Comparison of ENCODE assay signal across 2 cellular contexts in genomic region chr13:28747851-28748250, GRCh38.
TF ChIP-seq lines count a peak whose summit lies in the region.

No MANE protein-coding gene starts in this region.

TF ChIP-seq in liver, 16 proteins besides CTCF, POLR2A, EP300 and RAD21:
- TF ChIP-seq RXRA (IDR thresholded peaks at IDR 0.05) (peak; percentile 97), NR2F2 (IDR thresholded peaks at IDR 0.05) (peak; percentile 91), REST (IDR thresholded peaks at IDR 0.05) (peak; percentile 68), YY1 (IDR thresholded peaks at IDR 0.05) (peak; percentile 89), MAX (IDR thresholded peaks at IDR 0.05) (peak; percentile 71), FOXA2 (IDR thresholded peaks at IDR 0.05) (no peak), SP1 (IDR thresholded peaks at IDR 0.05) (peak; percentile 90), HNF4G (IDR thresholded peaks at IDR 0.05) (peak; percentile 72), ZBTB33 (IDR thresholded peaks at IDR 0.05) (peak; percentile 69), EGR1 (IDR thresholded peaks at IDR 0.05; ENCODE audit: low read depth in 2 of 2) (no peak), HNF4A (conservative IDR thresholded peaks at IDR 0.05) (peak; percentile 93), TAF1 (conservative IDR thresholded peaks at IDR 0.05) (no peak), JUND (IDR thresholded peaks at IDR 0.05) (peak; percentile 34 to 79), FOXA1 (IDR thresholded peaks at IDR 0.05) (no peak), GABPA (IDR thresholded peaks at IDR 0.05 in 1 of 2, conservative IDR thresholded peaks at IDR 0.05 in 1 of 2) (peak in 1 of 2 donors; percentile 22), ATF3 (IDR thresholded peaks at IDR 0.05) (peak; percentile 14)

TF ChIP-seq in HepG2, 621 proteins besides CTCF, POLR2A, EP300 and RAD21:
- TF ChIP-seq SPEN (CRISPR knock-in tag; IDR thresholded peaks at IDR 0.05; ENCODE audit: low read depth): no peak
- no peak for TF ChIP-seq DR1 (CRISPR knock-in tag; IDR thresholded peaks at IDR 0.05)
- TF ChIP-seq ZBTB43 (CRISPR knock-in tag; conservative IDR thresholded peaks at IDR 0.05): no peak
- no peak for TF ChIP-seq BRCA1 (CRISPR knock-in tag; IDR thresholded peaks at IDR 0.05)
- no peak for TF ChIP-seq IKZF5 (CRISPR knock-in tag; IDR thresholded peaks at IDR 0.05)
- TF ChIP-seq ZNF746 (CRISPR knock-in tag; IDR thresholded peaks at IDR 0.05): no peak
- TF ChIP-seq ZHX2 (IDR thresholded peaks at IDR 0.05; ENCODE audit: low read depth): no peak
- no peak for TF ChIP-seq ZHX2 (CRISPR knock-in tag; IDR thresholded peaks at IDR 0.05; ENCODE audit: borderline replicate concordance)
- TF ChIP-seq KLF13 (CRISPR knock-in tag; IDR thresholded peaks at IDR 0.05): no peak
- no peak for TF ChIP-seq ZNF580 (CRISPR knock-in tag; IDR thresholded peaks at IDR 0.05; ENCODE audit: borderline replicate concordance, low read depth)
- no peak for TF ChIP-seq ZNF143 (CRISPR knock-in tag; IDR thresholded peaks at IDR 0.05)
- no peak for TF ChIP-seq WIZ (CRISPR knock-in tag; IDR thresholded peaks at IDR 0.05)
- no peak for TF ChIP-seq ZNF282 (IDR thresholded peaks at IDR 0.05; ENCODE audit: partially characterized antibody)
- no peak for TF ChIP-seq FIP1L1 (IDR thresholded peaks at IDR 0.05; ENCODE audit: borderline replicate concordance, insufficient read depth, low read depth, low read length)
- no peak for TF ChIP-seq TEF (CRISPR knock-in tag; IDR thresholded peaks at IDR 0.05)
- no peak for TF ChIP-seq DZIP1 (CRISPR knock-in tag; IDR thresholded peaks at IDR 0.05)
- TF ChIP-seq NFKB2 (CRISPR knock-in tag; IDR thresholded peaks at IDR 0.05; ENCODE audit: borderline replicate concordance): no peak
- TF ChIP-seq ZNF776 (CRISPR knock-in tag; IDR thresholded peaks at IDR 0.05): no peak
- TF ChIP-seq ZNF296 (CRISPR knock-in tag; conservative IDR thresholded peaks at IDR 0.05): no peak
